In genomic region chr5:40396312-40396711, GRCh38 we compare ENCODE assay signal across 28 cellular contexts.
"Had no signal": no experiment of that assay in that cellular context is flagged by ENCODE, and none has a peak within 500 bp of the region (broad histone marks: within the 10 kb centered on the region; RNA-seq: fewer than 3 reads in every experiment).

No MANE protein-coding gene starts in this region.

- H3K4me3 Mint-ChIP-seq: activated B cell treated with CpG ODN at 0.5 μM for 24 hours; activated CD8-positive, alpha-beta memory T cell treated with anti-CD3 and anti-CD28 coated beads, Interleukin-2, amount 10 ng/mL, durations not matched to agents 7 days and 5 days; activated naive CD4-positive, alpha-beta T cell treated with anti-CD3 and anti-CD28 coated beads, Interleukin-2, amount 50 U/mL, for 24 hours; activated T-cell treated with anti-CD3 and anti-CD28 coated beads, Interleukin-2, amount 50 U/mL, for 24 hours; activated T-helper 1 cell treated with anti-CD3 and anti-CD28 coated beads, Interleukin-12 subunit alpha, Interleukin-12 subunit beta, Interleukin-2, Interleukin-4 antibody, amounts not matched to agents 30 ng/mL and 10 ng/mL and 1 ng/mL, durations not matched to agents 14 hours and 24 hours and 36 hours; T-helper 1 cell treated with Interleukin-12 subunit alpha and Interleukin-12 subunit beta and Interleukin-4 antibody, amounts not matched to agents 30 μg/mL and 1 μg/mL, for 36 hours had no signal

- H3K27ac Mint-ChIP-seq: activated B cell treated with CpG ODN at 0.5 μM for 24 hours; activated CD8-positive, alpha-beta memory T cell treated with anti-CD3 and anti-CD28 coated beads, Interleukin-2, amount 10 ng/mL, durations not matched to agents 7 days and 5 days; activated naive CD4-positive, alpha-beta T cell treated with anti-CD3 and anti-CD28 coated beads, Interleukin-2, amount 50 U/mL, for 24 hours; activated T-cell treated with anti-CD3 and anti-CD28 coated beads, Interleukin-2, amount 50 U/mL, for 24 hours; activated T-helper 1 cell treated with anti-CD3 and anti-CD28 coated beads, Interleukin-12 subunit alpha, Interleukin-12 subunit beta, Interleukin-2, Interleukin-4 antibody, amounts not matched to agents 30 ng/mL and 10 ng/mL and 1 ng/mL, durations not matched to agents 14 hours and 24 hours and 36 hours; T-helper 1 cell treated with Interleukin-12 subunit alpha and Interleukin-12 subunit beta and Interleukin-4 antibody, amounts not matched to agents 30 μg/mL and 1 μg/mL, for 36 hours had no signal

- H3K9me3 Mint-ChIP-seq: activated B cell treated with CpG ODN at 0.5 μM for 24 hours; activated naive CD4-positive, alpha-beta T cell treated with anti-CD3 and anti-CD28 coated beads, Interleukin-2, amount 50 U/mL, for 24 hours had no signal

- H3K27me3 Mint-ChIP-seq: activated B cell treated with CpG ODN at 0.5 μM for 24 hours; activated CD8-positive, alpha-beta memory T cell treated with anti-CD3 and anti-CD28 coated beads, Interleukin-2, amount 10 ng/mL, durations not matched to agents 7 days and 5 days; activated naive CD4-positive, alpha-beta T cell treated with anti-CD3 and anti-CD28 coated beads, Interleukin-2, amount 50 U/mL, for 24 hours; activated T-cell treated with anti-CD3 and anti-CD28 coated beads, Interleukin-2, amount 50 U/mL, for 24 hours had no signal

- ATAC-seq: activated CD8-positive, alpha-beta memory T cell treated with anti-CD3 and anti-CD28 coated beads, Interleukin-2, amount 10 ng/mL, durations not matched to agents 7 days and 5 days; Panc1; SK-N-SH treated with all-trans-retinoic acid at 6 μM for 48 hours had no signal

- H3K4me3 ChIP-seq: breast epithelium, colonic mucosa, SJSA1 had no signal

- DNase-seq: activated B cell treated with CpG ODN at 0.5 μM for 24 hours; activated CD4-positive, alpha-beta T cell treated with anti-CD3 and anti-CD28 coated beads, Interleukin-2, amount 50 U/mL, for 1 hour; activated CD8-positive, alpha-beta memory T cell treated with anti-CD3 and anti-CD28 coated beads, Interleukin-2, amount 10 ng/mL, durations not matched to agents 7 days and 5 days; activated effector memory CD4-positive, alpha-beta T cell treated with Interleukin-2 at 50 U/mL for 16 hours; activated naive CD4-positive, alpha-beta T cell; activated T-cell treated with anti-CD3 and anti-CD28 coated beads, Interleukin-2, amount 50 U/mL, for 24 hours; aorta; caudate nucleus; colonic mucosa; Karpas-422; NCI-H1048; NCI-H146; NCI-H187 treated with DMSO at 0.1 percent for 48 hours; NCI-H2081 treated with DMSO at 0.1 percent for 48 hours; NCI-H2171; NCI-H226; NCI-H526; NK-92 treated with Interleukin-12 subunit alpha and Interleukin-12 subunit beta, amount 100 ng/mL, for 24 hours; OCI-M1; Right ventricle myocardium superior; T-helper 9 cell had no signal
